ENCODE assay signal across 2 cellular contexts in genomic region chr19:33039108-33039599, GRCh38.
TF ChIP-seq lines count a peak whose summit lies in the region.

No MANE protein-coding gene starts in this region.

TF ChIP-seq in SK-N-SH treated with all-trans-retinoic acid at 6 μM for 48 hours, 23 proteins besides CTCF, POLR2A, EP300 and RAD21 (continued from another document):
- TF ChIP-seq CSRNP3 (CRISPR knock-in tag; IDR thresholded peaks at IDR 0.05) (no peak), BACH2 (CRISPR knock-in tag; IDR thresholded peaks at IDR 0.05; ENCODE audit: borderline replicate concordance) (no peak), OSR1 (CRISPR knock-in tag; IDR thresholded peaks at IDR 0.05) (no peak), ARNTL (CRISPR knock-in tag; IDR thresholded peaks at IDR 0.05; ENCODE audit: borderline replicate concordance, low read depth) (no peak), TOX (CRISPR knock-in tag; IDR thresholded peaks at IDR 0.05; ENCODE audit: borderline replicate concordance) (no peak), RARB (CRISPR knock-in tag; IDR thresholded peaks at IDR 0.05) (no peak), CREB5 (CRISPR knock-in tag; IDR thresholded peaks at IDR 0.05; ENCODE audit: low read depth) (no peak), GLIS3 (CRISPR knock-in tag; IDR thresholded peaks at IDR 0.05) (no peak), TSHZ2 (CRISPR knock-in tag; IDR thresholded peaks at IDR 0.05) (no peak), TCF4 (CRISPR knock-in tag; IDR thresholded peaks at IDR 0.05; ENCODE audit: borderline replicate concordance) (no peak)

TF ChIP-seq in SK-N-SH, 30 proteins besides CTCF, POLR2A, EP300 and RAD21 (continued from another document):
- TF ChIP-seq RCOR1 (IDR thresholded peaks at IDR 0.05; ENCODE audit: low read length) (no peak), PBX3 (IDR thresholded peaks at IDR 0.05) (no peak), USF2 (IDR thresholded peaks at IDR 0.05; ENCODE audit: borderline replicate concordance, low read depth, low read length) (no peak), YY1 (IDR thresholded peaks at IDR 0.05; ENCODE audit: low read depth) (no peak), MAX (IDR thresholded peaks at IDR 0.05; ENCODE audit: low read depth) (no peak), GABPA (IDR thresholded peaks at IDR 0.05; ENCODE audit: low read depth) (no peak), POLR2AphosphoS5 (IDR thresholded peaks at IDR 0.05; ENCODE audit: low read depth, low read length) (no peak)
